8 cellular contexts compared by ENCODE assay signal in genomic region chr11:94740083-94740974, GRCh38. TPM values are rescaled to one million over a fixed set of nuclear protein-coding genes. Genes with fewer than 3 reads are reported as not detected.
DNase-seq lines count a peak whose midpoint lies in the region; ATAC-seq lines count a peak whose summit lies in the region.

No MANE protein-coding gene starts in this region.

- intact Hi-C loops in Right ventricle myocardium inferior (cut with DNase I), result no loop called here
- intact Hi-C loops in cardiac septum (cut with DNase I), result no loop called here

- peak; percentile 55 for ATAC-seq in Right ventricle myocardium inferior
- ATAC-seq in left lobe of liver, result peak; percentile 56
- ATAC-seq in stimulated activated naive CD8-positive, alpha-beta T cell treated with anti-CD3 and anti-CD28 coated beads, Interleukin-15, Interleukin-2, amounts not matched to agents 100 U/mL and 50 U/mL, for 24 hours, result no peak
- ATAC-seq in HG03108 (IDR thresholded peaks at IDR 0.05; ENCODE audit: unreplicated experiment), result no peak

- DNase-seq in Right ventricle myocardium inferior (ENCODE audit: missing footprints) (peak; percentile 62), cardiac septum (ENCODE audit: low spot score) (no peak), NCI-H510A (lab: John Stamatoyannopoulos, UW) (peak; percentile 21), caudate nucleus (lab: John Stamatoyannopoulos, UW) (peak in 42 of 61 donors; percentile 3 to 69 (median 37)), left lobe of liver (ENCODE audit: low spot score) (no peak)
- DNase-seq in stimulated activated naive CD8-positive, alpha-beta T cell treated with anti-CD3 and anti-CD28 coated beads, Interleukin-15, Interleukin-2, amounts not matched to agents 100 U/mL and 50 U/mL, for 24 hours, result peak; percentile 17
- DNase-seq in activated effector memory CD4-positive, alpha-beta T cell treated with anti-CD3 and anti-CD28 coated beads, Interleukin-2, amount 50 U/mL, for 16 hours, result no peak

- H3K27ac ChIP-seq in caudate nucleus (ENCODE audit: low read depth, low read length), result peak overlapping the region; percentile 14

RNA-seq across cellular contexts. Expression of gene AMOTL1, which starts 27.8 kb away (rescaled TPM):
- 53.5 TPM for total RNA-seq in Right ventricle myocardium inferior
- total RNA-seq in cardiac septum, result 60.1 TPM
- total RNA-seq in left lobe of liver, result 22.9 TPM

Comparison
In these comparisons a context has a peak if more than half of its experiments do, and no peak if none do; other contexts are left out.
1. DNase-seq: peak in Right ventricle myocardium inferior (single experiment), NCI-H510A (single experiment), caudate nucleus (42 of 61) and stimulated activated naive CD8-positive, alpha-beta T cell treated with anti-CD3 and anti-CD28 coated beads, Interleukin-15, Interleukin-2, amounts not matched to agents 100 U/mL and 50 U/mL, for 24 hours (single experiment); none in cardiac septum (single experiment), left lobe of liver (single experiment) and activated effector memory CD4-positive, alpha-beta T cell treated with anti-CD3 and anti-CD28 coated beads, Interleukin-2, amount 50 U/mL, for 16 hours (single experiment).
2. ATAC-seq: peak in Right ventricle myocardium inferior (single experiment) and left lobe of liver (single experiment); none in stimulated activated naive CD8-positive, alpha-beta T cell treated with anti-CD3 and anti-CD28 coated beads, Interleukin-15, Interleukin-2, amounts not matched to agents 100 U/mL and 50 U/mL, for 24 hours (single experiment) and HG03108 (single experiment).